ENCODE assay signal across 20 cellular contexts in the genomic region with DNA sequence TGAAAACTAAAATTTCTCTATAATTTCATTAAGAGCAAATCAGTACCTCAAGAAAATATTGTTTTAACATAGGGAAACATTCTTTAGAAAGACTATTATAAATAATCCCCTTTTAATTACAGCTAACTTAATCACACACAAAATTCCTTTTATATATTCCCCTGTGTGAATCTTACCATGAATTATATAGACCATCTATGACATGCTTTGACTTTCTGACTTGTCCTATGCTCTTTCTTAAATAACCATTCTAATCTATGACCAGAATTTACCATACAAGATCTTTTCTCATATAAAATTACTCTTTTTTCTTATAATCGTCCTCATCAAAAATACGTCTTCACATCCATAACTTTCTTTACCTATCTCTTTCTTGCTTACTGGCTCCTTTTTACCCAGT.
DNase-seq lines count a peak whose midpoint lies in the region; ATAC-seq and TF ChIP-seq lines count a peak whose summit lies in the region.
"Had no signal": no experiment of that assay in that cellular context is flagged by ENCODE, and none has a peak within 500 bp of the region (broad histone marks: within the 10 kb centered on the region; RNA-seq: fewer than 3 reads in every experiment).

No MANE protein-coding gene starts in this region.

- no peaks in the 10 kb centered on the region for H3K36me3 ChIP-seq in ovary
- H3K36me3 ChIP-seq: BLaER1 treated with 17β-estradiol and CSF1 and Interleukin-3, amounts not matched to agents 10 nM and 100 nM had no signal

- H3K9me3 ChIP-seq in ovary, result no peaks in the 10 kb centered on the region

- H3K4me3 ChIP-seq in fibroblast of mammary gland (ENCODE audit: control insufficient read depth, low read depth, low read length), result no peak overlapping the region
- H3K4me3 ChIP-seq in ovary, result no peak overlapping the region
- H3K4me3 ChIP-seq: BLaER1 treated with 17β-estradiol and CSF1 and Interleukin-3, amounts not matched to agents 10 nM and 100 nM; GM12878 had no signal

- no peaks in the 10 kb centered on the region for H3K27me3 Mint-ChIP-seq in stimulated activated memory B cell treated with anti-CD40 and anti-IgM and Interleukin-4, amounts not matched to agents 10 μg/mL and 1 μg/mL and 100 μg/mL, for 72 hours
- H3K27me3 Mint-ChIP-seq: B cell, IgD-negative memory B cell had no signal

- TF ChIP-seq CTCF in fibroblast of mammary gland (conservative IDR thresholded peaks at IDR 0.05; ENCODE audit: control insufficient read depth, insufficient read depth, low read depth, low read length) (no peak), ovary (IDR thresholded peaks at IDR 0.05) (no peak)

- no peak for TF ChIP-seq POLR2A in ovary (IDR thresholded peaks at IDR 0.05)

- no peaks in the 10 kb centered on the region for H3K36me3 Mint-ChIP-seq in stimulated activated memory B cell treated with anti-CD40 and anti-IgM and Interleukin-4, amounts not matched to agents 10 μg/mL and 1 μg/mL and 100 μg/mL, for 72 hours
- H3K36me3 Mint-ChIP-seq: CD8-positive, alpha-beta T cell; IgD-negative memory B cell had no signal

- H3K4me1 ChIP-seq in ovary (ENCODE audit: insufficient read depth), result no peaks in the 10 kb centered on the region
- H3K4me1 ChIP-seq: BLaER1 treated with 17β-estradiol and CSF1 and Interleukin-3, amounts not matched to agents 10 nM and 100 nM had no signal

- no peak overlapping the region for H3K27ac ChIP-seq in ovary
- H3K27ac ChIP-seq: BLaER1 treated with 17β-estradiol and CSF1 and Interleukin-3, amounts not matched to agents 10 nM and 100 nM had no signal

- no peak overlapping the region for H3K4me3 Mint-ChIP-seq in stimulated activated memory B cell treated with anti-CD40 and anti-IgM and Interleukin-4, amounts not matched to agents 10 μg/mL and 1 μg/mL and 100 μg/mL, for 72 hours
- H3K4me3 Mint-ChIP-seq: B cell; CD8-positive, alpha-beta T cell; H9; IgD-negative memory B cell had no signal

- TF ChIP-seq EP300 in ovary (IDR thresholded peaks at IDR 0.05), result no peak

- no peak for ATAC-seq in stimulated activated memory B cell treated with anti-CD40 and anti-IgM and Interleukin-4, amounts not matched to agents 10 μg/mL and 1 μg/mL and 100 μg/mL, for 72 hours
- no peak for ATAC-seq in GM19397 (IDR thresholded peaks at IDR 0.05; ENCODE audit: unreplicated experiment)
- ATAC-seq: CD8-positive, alpha-beta T cell; GM12878; HepG2 had no signal

- intact Hi-C loops in ovary (cut with DNase I), result loop anchor here in 1 of 4 donors (10.0 kb wide), 1 partner anchor 232 kb away; no protein-coding TSS in a partner anchor

- no peaks in the 10 kb centered on the region for H3K4me1 Mint-ChIP-seq in stimulated activated memory B cell treated with anti-CD40 and anti-IgM and Interleukin-4, amounts not matched to agents 10 μg/mL and 1 μg/mL and 100 μg/mL, for 72 hours
- H3K4me1 Mint-ChIP-seq: B cell, H9, IgD-negative memory B cell had no signal

- no peak overlapping the region for H3K27ac Mint-ChIP-seq in stimulated activated memory B cell treated with anti-CD40 and anti-IgM and Interleukin-4, amounts not matched to agents 10 μg/mL and 1 μg/mL and 100 μg/mL, for 72 hours
- H3K27ac Mint-ChIP-seq: B cell; CD8-positive, alpha-beta T cell; H9; IgD-negative memory B cell had no signal

- peaks cover 9% of the 10 kb centered on the region for H3K9me3 Mint-ChIP-seq in stimulated activated memory B cell treated with anti-CD40 and anti-IgM and Interleukin-4, amounts not matched to agents 10 μg/mL and 1 μg/mL and 100 μg/mL, for 72 hours

- H3K27me3 ChIP-seq in ovary, result no peaks in the 10 kb centered on the region
- H3K27me3 ChIP-seq: BLaER1 treated with 17β-estradiol and CSF1 and Interleukin-3, amounts not matched to agents 10 nM and 100 nM had no signal

- peak; percentile 4 for DNase-seq in NCI-H82 (lab: John Stamatoyannopoulos, UW)
- DNase-seq in NCI-H82 treated with DMSO at 0.1 percent for 48 hours (lab: John Stamatoyannopoulos, UW; ENCODE audit: unreplicated experiment), result no peak
- DNase-seq in LHCN-M2 (ENCODE audit: low read depth), result peak; percentile 1
- DNase-seq in fibroblast of mammary gland (ENCODE audit: low read depth), result peak; percentile 2
- no peak for DNase-seq in ovary
- DNase-seq in amygdala (lab: John Stamatoyannopoulos, UW), result no peak
- DNase-seq: 8988T; CD8-positive, alpha-beta T cell; COR-L47; DND-41; EL; H9; KBM-7 had no signal

- WGBS in ovary, 3 donors, result 95 to 100% (median 98%) methylated on average over 2 of the region's 2 CpGs

Comparison
In these comparisons a context has a peak if more than half of its experiments do, and no peak if none do; other contexts are left out.
1. DNase-seq: peak in NCI-H82 (single experiment), LHCN-M2 (single experiment) and fibroblast of mammary gland (single experiment); none in NCI-H82 treated with DMSO at 0.1 percent for 48 hours (single experiment), ovary (0 of 5) and amygdala (0 of 56).